24 cellular contexts compared by ENCODE assay signal in the genomic region with DNA sequence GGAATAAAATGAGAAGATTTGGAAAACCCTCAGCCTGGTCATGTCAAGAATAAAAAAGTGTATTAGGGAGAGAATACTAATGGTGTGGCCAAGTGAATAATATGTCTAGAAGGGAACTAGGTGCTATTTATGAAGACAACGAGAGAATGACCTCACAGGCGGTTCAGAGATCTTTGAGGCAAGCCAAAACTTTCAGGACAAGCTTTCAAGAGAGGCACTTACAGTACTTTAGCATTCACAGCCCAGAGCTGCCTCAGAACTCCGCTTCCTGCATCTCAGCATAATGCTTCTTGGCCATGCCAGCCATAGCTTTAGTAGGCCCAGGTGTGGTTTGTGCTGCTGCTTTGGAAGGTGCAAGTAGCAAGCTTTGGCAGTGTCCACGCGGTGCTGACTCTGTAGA.
"Had no signal": no experiment of that assay in that cellular context is flagged by ENCODE, and none has a peak within 500 bp of the region (broad histone marks: within the 10 kb centered on the region; RNA-seq: fewer than 3 reads in every experiment).

No MANE protein-coding gene starts in this region.

- H3K4me3 ChIP-seq: lower lobe of right lung, pancreas, prostate gland, skin epidermis, stomach, testis, thyroid gland, transverse colon, upper lobe of left lung, vagina had no signal

- DNase-seq: hippocampal formation; kidney; lower lobe of right lung; mammary epithelial cell; mesenchymal stem cell; naive thymus-derived CD8-positive, alpha-beta T cell; nucleus accumbens; pancreas; posterior cingulate gyrus; stimulated activated CD4-positive, alpha-beta T cell treated with anti-CD3 and anti-CD28 coated beads, Interleukin-12 subunit alpha, Interleukin-12 subunit beta, amount 100 ng/mL, for 4 hours; stimulated activated CD4-positive, alpha-beta T cell treated with anti-CD3 and anti-CD28 coated beads, Interleukin-15, amount 100 ng/mL, for 24 hours; stimulated activated CD4-positive, alpha-beta T cell treated with anti-CD3 and anti-CD28 coated beads, Interleukin-2, amount 100 ng/mL, for 24 hours; stimulated activated CD4-positive, alpha-beta T cell treated with anti-CD3 and anti-CD28 coated beads, Interleukin-4, amount 100 ng/mL, for 1 hour; stimulated activated naive B cell treated with anti-CD40 and anti-IgM and Interleukin-4, amounts not matched to agents 10 μg/mL and 1 μg/mL and 100 μg/mL, for 72 hours; stimulated activated naive CD8-positive, alpha-beta T cell treated with anti-CD3 and anti-CD28 coated beads, Interleukin-15, Interleukin-2, amounts not matched to agents 100 U/mL and 50 U/mL, for 24 hours; stomach; testis; thyroid gland; transverse colon; upper lobe of left lung had no signal

- H3K9me3 ChIP-seq: lower lobe of right lung, pancreas, prostate gland, stomach, testis, thyroid gland, transverse colon, upper lobe of left lung, vagina had no signal

- H3K36me3 ChIP-seq: lower lobe of right lung, pancreas, prostate gland, stomach, thyroid gland, transverse colon, upper lobe of left lung, vagina had no signal

- ATAC-seq: lower lobe of right lung; naive thymus-derived CD8-positive, alpha-beta T cell; pancreas; sciatic nerve; stimulated activated naive B cell treated with anti-CD40 and anti-IgM and Interleukin-4, amounts not matched to agents 10 μg/mL and 1 μg/mL and 100 μg/mL, for 72 hours; stimulated activated naive CD8-positive, alpha-beta T cell treated with anti-CD3 and anti-CD28 coated beads, Interleukin-15, Interleukin-2, amounts not matched to agents 100 U/mL and 50 U/mL, for 24 hours had no signal

- H3K4me1 ChIP-seq: pancreas, prostate gland, testis, thyroid gland, vagina had no signal

- H3K27ac ChIP-seq: lower lobe of right lung, pancreas, prostate gland, skin epidermis, stomach, testis, thyroid gland, transverse colon, upper lobe of left lung, vagina had no signal

- H3K27me3 ChIP-seq: pancreas, stomach, testis, thyroid gland, transverse colon, upper lobe of left lung, vagina had no signal
